ENCODE assay signal across 12 cellular contexts in genomic region chr6:111626446-111626845, GRCh38. TPM values are rescaled to one million over a fixed set of nuclear protein-coding genes. Genes with fewer than 3 reads are reported as not detected.
A peak's percentile ranks its signal among the peaks of the same experiment; 100 is the strongest.
DNase-seq lines count a peak whose midpoint lies in the region; TF ChIP-seq lines count a peak whose summit lies in the region.
"Had no signal": no experiment of that assay in that cellular context is flagged by ENCODE, and none has a peak within 500 bp of the region (broad histone marks: within the 10 kb centered on the region; RNA-seq: fewer than 3 reads in every experiment).

No MANE protein-coding gene starts in this region.

- H3K9me3 ChIP-seq in mucosa of rectum (ENCODE audit: control insufficient read depth in 2 of 2, low read length in 2 of 2), result no peaks in the 10 kb centered on the region
- no peaks in the 10 kb centered on the region for H3K9me3 ChIP-seq in tibial artery
- H3K9me3 ChIP-seq: neutrophil had no signal

- H3K4me1 Mint-ChIP-seq in chondrocyte (ENCODE audit: low read depth), result peaks cover 46% of the 10 kb centered on the region

- no peak overlapping the region for H3K9ac ChIP-seq in mucosa of rectum (ENCODE audit: low read depth in 1 of 2, low read length in 2 of 2)

- H3K36me3 ChIP-seq in mucosa of rectum (ENCODE audit: control insufficient read depth in 2 of 2, insufficient read depth in 2 of 2, low read length in 2 of 2) (no peaks in the 10 kb centered on the region), tibial artery (no peaks in the 10 kb centered on the region)
- H3K36me3 ChIP-seq: neutrophil had no signal

- H3K27ac Mint-ChIP-seq in chondrocyte (ENCODE audit: unreplicated experiment), result peak overlapping the region; percentile 27

- H3K4me1 ChIP-seq in mucosa of rectum (ENCODE audit: control insufficient read depth in 2 of 2, insufficient read depth in 2 of 2, low read length in 2 of 2), result peaks cover 4 to 5% of the 10 kb centered on the region in 2 donors
- H3K4me1 ChIP-seq in tibial artery, result peaks cover 0 to 36% (median 19%) of the 10 kb centered on the region in 4 donors

- peaks cover 4% of the 10 kb centered on the region for H3K9me3 Mint-ChIP-seq in chondrocyte (ENCODE audit: low read depth)

- H3K36me3 Mint-ChIP-seq in chondrocyte (ENCODE audit: low read depth), result peaks cover 2% of the 10 kb centered on the region

- H3K27ac ChIP-seq in mucosa of rectum (ENCODE audit: low read depth in 2 of 2, low read length in 2 of 2), result peak overlapping the region; percentile 24 to 37
- peak overlapping the region; percentile 60 to 72 for H3K27ac ChIP-seq in tibial artery
- H3K27ac ChIP-seq: neutrophil had no signal

- TF ChIP-seq CTCF in chondrocyte (IDR thresholded peaks at IDR 0.05) (no peak), tibial artery (IDR thresholded peaks at IDR 0.05) (no peak)

- H3K27me3 Mint-ChIP-seq in chondrocyte (ENCODE audit: low read depth), result no peaks in the 10 kb centered on the region

- DNase-seq in NCI-H187 (lab: John Stamatoyannopoulos, UW) (peak; percentile 27 to 66), NCI-H187 treated with DMSO at 0.1 percent for 48 hours (lab: John Stamatoyannopoulos, UW) (no peak), chondrocyte (ENCODE audit: low spot score) (no peak), tibial artery (peak in 1 of 2 donors; percentile 43), NCI-H2029 (lab: John Stamatoyannopoulos, UW) (no peak), 8988T (no peak)
- no peak for DNase-seq in effector CD8-positive, alpha-beta T cell (lab: John Stamatoyannopoulos, UW)
- DNase-seq: Calu3, H7, SHP77 treated with DMSO at 0.1 percent for 48 hours had no signal

- H3K4me3 ChIP-seq in mucosa of rectum (ENCODE audit: low read length in 2 of 2), result peak overlapping the region in 1 of 2 donors; percentile 46
- peak overlapping the region; percentile 36 to 41 for H3K4me3 ChIP-seq in tibial artery

- no peak overlapping the region for H3K4me3 Mint-ChIP-seq in chondrocyte (ENCODE audit: unreplicated experiment)

- intact Hi-C loops in tibial artery (cut with DNase I; ENCODE audit: low total_unique reads), result no loop called here

- H3K27me3 ChIP-seq in mucosa of rectum (ENCODE audit: control insufficient read depth in 2 of 2, insufficient read depth in 2 of 2, low read length in 2 of 2) (no peaks in the 10 kb centered on the region), tibial artery (no peaks in the 10 kb centered on the region)

RNA-seq across cellular contexts. Expression of gene TRAF3IP2, which starts 20.8 kb away (rescaled TPM):
- 29.3 to 51.5 TPM (median 29.9 TPM) in 3 replicates for total RNA-seq in chondrocyte

Comparison
In these comparisons a context has a peak if more than half of its experiments do, and no peak if none do; other contexts are left out.
1. DNase-seq: peak in NCI-H187 (2 of 2); none in NCI-H187 treated with DMSO at 0.1 percent for 48 hours (single experiment), chondrocyte (single experiment), effector CD8-positive, alpha-beta T cell (single experiment), NCI-H2029 (single experiment) and 8988T (single experiment).